22 cellular contexts compared by ENCODE assay signal in the genomic region with DNA sequence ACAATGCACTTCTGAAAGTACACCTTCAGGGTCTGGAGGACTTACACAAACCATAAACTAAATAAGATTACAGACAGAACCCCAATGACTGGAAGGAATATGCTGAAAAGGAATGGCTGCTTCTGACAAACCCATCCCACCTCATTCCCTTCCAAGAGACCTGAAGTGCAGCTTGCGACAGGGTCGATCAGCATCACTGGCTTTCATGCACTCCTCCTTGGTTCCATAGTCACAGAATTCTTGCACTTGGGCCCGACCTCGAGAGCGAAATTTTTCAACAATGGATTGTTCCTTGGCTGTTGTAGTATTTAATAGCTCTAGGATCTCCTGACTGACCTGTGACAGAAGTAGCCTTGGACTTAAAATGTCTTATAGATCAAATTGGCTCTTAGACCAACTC.
"Had no signal": no experiment of that assay in that cellular context is flagged by ENCODE, and none has a peak within 500 bp of the region (broad histone marks: within the 10 kb centered on the region; RNA-seq: fewer than 3 reads in every experiment).

No MANE protein-coding gene starts in this region.

- H3K27ac ChIP-seq: heart right ventricle, pancreas, SJSA1, tibial artery had no signal

- H3K4me1 Mint-ChIP-seq: brain had no signal

- ATAC-seq: heart right ventricle; left cardiac atrium; natural killer cell treated with Interleukin-12 subunit alpha and Interleukin-12 subunit beta and Interleukin-15 and Interleukin-18, amount 100 ng/mL, for 72 hours; pancreas; right cardiac atrium had no signal

- H3K9me3 Mint-ChIP-seq: brain; natural killer cell treated with Interleukin-12 subunit alpha and Interleukin-12 subunit beta and Interleukin-15 and Interleukin-18, amount 100 ng/mL, for 72 hours; stimulated activated naive CD8-positive, alpha-beta T cell treated with anti-CD3 and anti-CD28 coated beads, Interleukin-15, Interleukin-2, amounts not matched to agents 100 ng/mL and 50 ng/mL, for 24 hours; T-helper 1 cell treated with Interleukin-12 subunit alpha and Interleukin-12 subunit beta and Interleukin-4 antibody, amounts not matched to agents 30 μg/mL and 1 μg/mL, for 36 hours had no signal

- H3K4me3 ChIP-seq: heart right ventricle, pancreas, SJSA1, tibial artery had no signal

- H3K4me3 Mint-ChIP-seq: brain; natural killer cell treated with Interleukin-12 subunit alpha and Interleukin-12 subunit beta and Interleukin-15 and Interleukin-18, amount 100 ng/mL, for 72 hours; stimulated activated naive CD8-positive, alpha-beta T cell treated with anti-CD3 and anti-CD28 coated beads, Interleukin-15, Interleukin-2, amounts not matched to agents 100 ng/mL and 50 ng/mL, for 24 hours; T-helper 1 cell treated with Interleukin-12 subunit alpha and Interleukin-12 subunit beta and Interleukin-4 antibody, amounts not matched to agents 30 μg/mL and 1 μg/mL, for 36 hours had no signal

- H3K9me3 ChIP-seq: heart right ventricle, pancreas, SJSA1, tibial artery had no signal

- DNase-seq: activated naive CD4-positive, alpha-beta T cell treated with anti-CD3 and anti-CD28 coated beads, Interleukin-2, amount 50 U/mL, for 16 hours; aorta; caudate nucleus; dermis blood vessel endothelial cell; effector CD8-positive, alpha-beta T cell; erythroblast; foreskin fibroblast; heart right ventricle; islet precursor cell; left cardiac atrium; midbrain; pancreas; right cardiac atrium; stimulated activated CD4-positive, alpha-beta T cell treated with anti-CD3 and anti-CD28 coated beads, Interleukin-12 subunit alpha, Interleukin-12 subunit beta, amount 100 ng/mL, for 4 hours; stimulated activated CD4-positive, alpha-beta T cell treated with anti-CD3 and anti-CD28 coated beads, Interleukin-4, amount 100 ng/mL, for 4 hours; substantia nigra; tibial artery had no signal

- H3K27ac Mint-ChIP-seq: stimulated activated naive CD8-positive, alpha-beta T cell treated with anti-CD3 and anti-CD28 coated beads, Interleukin-15, Interleukin-2, amounts not matched to agents 100 ng/mL and 50 ng/mL, for 24 hours; T-helper 1 cell treated with Interleukin-12 subunit alpha and Interleukin-12 subunit beta and Interleukin-4 antibody, amounts not matched to agents 30 μg/mL and 1 μg/mL, for 36 hours had no signal

- H3K27me3 Mint-ChIP-seq: brain; natural killer cell treated with Interleukin-12 subunit alpha and Interleukin-12 subunit beta and Interleukin-15 and Interleukin-18, amount 100 ng/mL, for 72 hours; stimulated activated naive CD8-positive, alpha-beta T cell treated with anti-CD3 and anti-CD28 coated beads, Interleukin-15, Interleukin-2, amounts not matched to agents 100 ng/mL and 50 ng/mL, for 24 hours had no signal
